In the genomic region with DNA sequence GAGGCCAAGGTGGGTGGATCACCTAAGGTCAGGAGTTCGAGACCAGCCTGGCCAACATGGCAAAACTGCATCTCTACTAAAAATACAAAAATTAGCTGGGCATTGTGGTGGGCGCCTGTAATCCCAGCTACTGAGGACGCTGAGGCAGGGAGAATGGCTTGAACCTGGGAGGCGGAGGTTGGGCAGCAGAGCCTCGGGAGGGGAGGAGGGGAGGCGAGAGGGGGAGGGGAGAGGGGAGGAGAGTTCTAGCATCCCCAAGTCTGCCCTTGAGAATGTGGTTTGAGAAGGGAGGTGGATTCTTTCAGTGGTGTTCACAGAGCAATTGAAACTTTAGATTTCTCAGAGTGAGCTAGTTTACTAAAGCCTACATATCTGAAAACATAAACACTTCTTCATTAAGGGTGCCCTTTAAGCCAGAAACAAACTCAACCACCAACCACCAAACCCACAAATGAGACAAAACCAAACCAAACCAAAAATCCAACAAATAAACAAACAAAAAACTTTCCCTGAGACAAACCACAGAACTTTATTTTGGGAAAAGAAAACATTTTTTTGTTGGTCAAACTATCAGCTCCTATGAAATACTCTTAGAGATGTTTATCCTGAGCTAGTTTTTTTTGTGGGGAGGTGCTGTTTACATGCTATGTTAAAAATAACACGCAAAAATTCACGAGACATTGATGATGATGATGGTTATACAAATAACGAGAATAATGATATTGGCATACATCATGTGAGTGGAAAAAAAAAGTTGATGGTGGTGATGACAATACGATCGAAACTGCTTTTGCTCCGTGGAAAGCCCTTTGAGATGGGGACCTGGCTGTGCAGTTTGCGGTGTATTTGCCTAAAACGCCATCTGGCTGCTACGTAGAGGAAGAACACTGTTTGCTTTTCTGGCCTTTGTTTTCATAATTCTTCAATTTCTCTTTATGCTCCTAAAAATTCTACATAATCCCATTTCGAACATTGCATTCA, we compare ENCODE assay signal across 7 cellular contexts.
A peak's percentile ranks its signal among the peaks of the same experiment; 100 is the strongest.
DNase-seq lines count a peak whose midpoint lies in the region; ATAC-seq and TF ChIP-seq lines count a peak whose summit lies in the region.

No MANE protein-coding gene starts in this region.

- no peak overlapping the region for H3K27ac Mint-ChIP-seq in GM23338
- peak overlapping the region; percentile 23 for H3K27ac Mint-ChIP-seq in activated CD4-positive, alpha-beta memory T cell treated with anti-CD3 and anti-CD28 coated beads for 36 hours

- H4K20me1 ChIP-seq in GM23338 (replicated peaks; ENCODE audit: insufficient read depth): no peaks in the 10 kb centered on the region

- H3K27me3 Mint-ChIP-seq in GM23338 (ENCODE audit: insufficient read depth, low read depth, poor library complexity): peaks cover 14% of the 10 kb centered on the region
- H3K27me3 Mint-ChIP-seq in activated CD4-positive, alpha-beta memory T cell treated with anti-CD3 and anti-CD28 coated beads for 36 hours: peaks cover 7% of the 10 kb centered on the region

- no peak overlapping the region for H3K4me3 ChIP-seq in GM23338

- peaks cover 4% of the 10 kb centered on the region for H3K4me1 ChIP-seq in GM23338 (ENCODE audit: insufficient read depth)

- ATAC-seq in GM23338: no peak

- no peak overlapping the region for H3K4me3 Mint-ChIP-seq in GM23338
- H3K4me3 Mint-ChIP-seq in activated CD4-positive, alpha-beta memory T cell treated with anti-CD3 and anti-CD28 coated beads for 36 hours: no peak overlapping the region

- H3K9me3 Mint-ChIP-seq in GM23338: no peaks in the 10 kb centered on the region
- H3K9me3 Mint-ChIP-seq in activated CD4-positive, alpha-beta memory T cell treated with anti-CD3 and anti-CD28 coated beads for 36 hours: no peaks in the 10 kb centered on the region

- CTCF ChIA-PET in GM10248 (lab: Yijun Ruan, JAX): interaction anchor here (1.1 to 1.5 kb wide), 2 partner anchors 10 to 116 kb away, joined by 3 to 9 read pairs; no protein-coding TSS in a partner anchor
- CTCF ChIA-PET in activated CD4-positive, alpha-beta memory T cell treated with anti-CD3 and anti-CD28 coated beads for 36 hours (lab: Charles Lee): interaction anchor here (0.7 to 1.8 kb wide), 5 partner anchors 73 to 183 kb away, joined by 3 to 17 read pairs (median 3); no protein-coding TSS in a partner anchor

- H2AFZ ChIP-seq in GM23338: no peak overlapping the region

- peak; percentile 57 for DNase-seq in GM10248 (ENCODE audit: extremely low spot score)
- DNase-seq in GM23338 (ENCODE audit: low spot score): peak; percentile 36
- peak; percentile 51 for DNase-seq in NCI-H2107 treated with DMSO at 0.1 percent for 48 hours (lab: John Stamatoyannopoulos, UW; ENCODE audit: unreplicated experiment)
- DNase-seq in activated CD4-positive, alpha-beta memory T cell treated with anti-CD3 and anti-CD28 coated beads for 36 hours: peak; percentile 57
- DNase-seq in epidermal melanocyte (ENCODE audit: insufficient read length, low spot score): peak; percentile 36
- DNase-seq in renal cortical epithelial cell (ENCODE audit: low read depth): peak; percentile 37
- DNase-seq in NK-92 treated with Interleukin-12 subunit alpha and Interleukin-12 subunit beta, amount 100 ng/mL, for 24 hours (lab: John Stamatoyannopoulos, UW): no peak

- H3K27me3 ChIP-seq in GM23338 (ENCODE audit: insufficient read depth): no peaks in the 10 kb centered on the region

- peaks cover 32% of the 10 kb centered on the region for H3K4me1 Mint-ChIP-seq in GM23338
- peaks cover 8% of the 10 kb centered on the region for H3K4me1 Mint-ChIP-seq in activated CD4-positive, alpha-beta memory T cell treated with anti-CD3 and anti-CD28 coated beads for 36 hours (ENCODE audit: low read depth)

- no peaks in the 10 kb centered on the region for H3K36me3 ChIP-seq in GM23338 (ENCODE audit: insufficient read depth)

- H3K9me2 ChIP-seq in GM23338 (ENCODE audit: insufficient read depth): no peaks in the 10 kb centered on the region

- TF ChIP-seq CTCF in GM10248 (IDR thresholded peaks at IDR 0.05; ENCODE audit: control extremely low read depth, extremely low read depth, low read depth, missing control alignments) (peak; percentile 43), GM23338 (conservative IDR thresholded peaks at IDR 0.05; ENCODE audit: low read depth in 2 of 2) (peak; percentile 44 to 69)

- POLR2A ChIA-PET in GM10248 (lab: Yijun Ruan, JAX): no interaction called here
- POLR2A ChIA-PET in activated CD4-positive, alpha-beta memory T cell treated with anti-CD3 and anti-CD28 coated beads for 36 hours (lab: Charles Lee): no interaction called here

- H3K27ac ChIP-seq in GM23338 (ENCODE audit: low read depth): no peak overlapping the region

- H3F3A ChIP-seq in GM23338 (replicated peaks; ENCODE audit: low read depth): no peaks in the 10 kb centered on the region

- intact Hi-C loops in activated CD4-positive, alpha-beta memory T cell treated with anti-CD3 and anti-CD28 coated beads for 36 hours (cut with micrococcal nuclease): loop anchor here (1.0 kb wide), 1 partner anchor 160 kb away; no protein-coding TSS in a partner anchor

- H3K36me3 Mint-ChIP-seq in GM23338 (ENCODE audit: low read depth): no peaks in the 10 kb centered on the region
- no peaks in the 10 kb centered on the region for H3K36me3 Mint-ChIP-seq in activated CD4-positive, alpha-beta memory T cell treated with anti-CD3 and anti-CD28 coated beads for 36 hours

- no peaks in the 10 kb centered on the region for H3K79me2 ChIP-seq in GM23338 (replicated peaks; ENCODE audit: insufficient read depth)

- 0 out of 2 replicates have a peak overlapping the region, but pooled peaks have one; percentile 42 for H3K4me2 ChIP-seq in GM23338

TF ChIP-seq in GM23338, 12 proteins besides CTCF, POLR2A, EP300 and RAD21 (continues in another document):
- TF ChIP-seq STAT1 (IDR thresholded peaks at IDR 0.05; ENCODE audit: unreplicated experiment) (no peak), EZH2 (IDR thresholded peaks at IDR 0.05; ENCODE audit: low read depth, unreplicated experiment) (no peak), ZNF114 (CRISPR knock-in tag; IDR thresholded peaks at IDR 0.05) (no peak), POLR2AphosphoS5 (IDR thresholded peaks at IDR 0.05; ENCODE audit: low read depth) (no peak), EZH2phosphoT487 (IDR thresholded peaks at IDR 0.05; ENCODE audit: unreplicated experiment) (no peak), JUNB (IDR thresholded peaks at IDR 0.05; ENCODE audit: unreplicated experiment) (no peak), CREB1 (CRISPR knock-in tag; IDR thresholded peaks at IDR 0.05; ENCODE audit: low read depth) (no peak)
- TF ChIP-seq, protein P1, sequence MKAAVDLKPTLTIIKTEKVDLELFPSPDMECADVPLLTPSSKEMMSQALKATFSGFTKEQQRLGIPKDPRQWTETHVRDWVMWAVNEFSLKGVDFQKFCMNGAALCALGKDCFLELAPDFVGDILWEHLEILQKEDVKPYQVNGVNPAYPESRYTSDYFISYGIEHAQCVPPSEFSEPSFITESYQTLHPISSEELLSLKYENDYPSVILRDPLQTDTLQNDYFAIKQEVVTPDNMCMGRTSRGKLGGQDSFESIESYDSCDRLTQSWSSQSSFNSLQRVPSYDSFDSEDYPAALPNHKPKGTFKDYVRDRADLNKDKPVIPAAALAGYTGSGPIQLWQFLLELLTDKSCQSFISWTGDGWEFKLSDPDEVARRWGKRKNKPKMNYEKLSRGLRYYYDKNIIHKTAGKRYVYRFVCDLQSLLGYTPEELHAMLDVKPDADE (IDR thresholded peaks at IDR 0.05): no peak
